13 cellular contexts compared by ENCODE assay signal in genomic region chr6:40957616-40958492, GRCh38.
DNase-seq lines count a peak whose midpoint lies in the region; TF ChIP-seq lines count a peak whose summit lies in the region.
"Had no signal": no experiment of that assay in that cellular context is flagged by ENCODE, and none has a peak within 500 bp of the region (broad histone marks: within the 10 kb centered on the region; RNA-seq: fewer than 3 reads in every experiment).

No MANE protein-coding gene starts in this region.

- in situ Hi-C loops in mammary epithelial cell (cut with MboI; ENCODE audit: low sequenced_read_pairs in 2 of 2), result loop anchor here in 1 of 2 donors (5.0 kb wide), 1 partner anchor 51 kb away; no protein-coding TSS in a partner anchor
- in situ Hi-C loops in transverse colon (cut with MboI; ENCODE audit: low pct_ligation_motif_present in 1 of 4, low pct_unique_long_range_greater_than_20kb in 1 of 4, low sequenced_read_pairs in 3 of 4), result no loop called here

- H3K4me1 ChIP-seq in mammary epithelial cell (ENCODE audit: insufficient read depth, low read length) (peaks cover 51% of the 10 kb centered on the region), transverse colon (no peaks in the 10 kb centered on the region), A673 (ENCODE audit: insufficient read depth, low read length, poor library complexity, severe bottlenecking) (no peaks in the 10 kb centered on the region), Peyer's patch (no peaks in the 10 kb centered on the region)

- dilution Hi-C loops in mammary epithelial cell (cut with HindIII; ENCODE audit: low sequenced_read_pairs), result no loop called here

- H3K36me3 ChIP-seq in mammary epithelial cell (ENCODE audit: insufficient read depth, low read length), result no peaks in the 10 kb centered on the region
- no peaks in the 10 kb centered on the region for H3K36me3 ChIP-seq in transverse colon
- H3K36me3 ChIP-seq in A673 (ENCODE audit: insufficient read depth, low read length, poor library complexity, severe bottlenecking), result no peaks in the 10 kb centered on the region
- no peaks in the 10 kb centered on the region for H3K36me3 ChIP-seq in Peyer's patch
- H3K36me3 ChIP-seq: thoracic aorta had no signal

- WGBS in mammary epithelial cell (ENCODE audit: low coverage, missing lambda C conversion rate), result 94% methylated on average over 4 of the region's 4 CpGs
- 55% methylated on average over 4 of the region's 4 CpGs; no CpG with 5 or more reads in 1 of the 2 donors for WGBS in transverse colon (ENCODE audit: low coverage in 1 of 2), 2 donors

- TF ChIP-seq POLR2A in transverse colon (IDR thresholded peaks at IDR 0.05), result no peak
- TF ChIP-seq POLR2A in Peyer's patch (IDR thresholded peaks at IDR 0.05), result no peak

- H3K4me3 ChIP-seq in AG09309 (ENCODE audit: control insufficient read depth, low read depth, low read length) (no peak overlapping the region), mammary epithelial cell (replicated peaks in 1 of 3; ENCODE audit: insufficient read depth in 1 of 3, low read depth in 2 of 3, low read length in 3 of 3) (no peak overlapping the region), transverse colon (no peak overlapping the region), A673 (ENCODE audit: low read depth, low read length, poor library complexity, severe bottlenecking) (no peak overlapping the region), Peyer's patch (no peak overlapping the region)
- H3K4me3 ChIP-seq: dorsolateral prefrontal cortex, thoracic aorta had no signal

- H3K9me3 ChIP-seq in mammary epithelial cell (replicated peaks; ENCODE audit: insufficient read depth, low read length), result no peaks in the 10 kb centered on the region
- H3K9me3 ChIP-seq in transverse colon, result no peaks in the 10 kb centered on the region
- H3K9me3 ChIP-seq in A673 (ENCODE audit: low read depth, low read length, poor library complexity, severe bottlenecking), result no peaks in the 10 kb centered on the region
- H3K9me3 ChIP-seq in Peyer's patch, result no peaks in the 10 kb centered on the region
- H3K9me3 ChIP-seq: thoracic aorta had no signal

- no peak for TF ChIP-seq EP300 in transverse colon (IDR thresholded peaks at IDR 0.05; ENCODE audit: low read depth)

- no peaks in the 10 kb centered on the region for H3K79me2 ChIP-seq in mammary epithelial cell (ENCODE audit: insufficient read depth, low read length)

- H4K20me1 ChIP-seq in mammary epithelial cell (ENCODE audit: insufficient read depth, low read length), result no peaks in the 10 kb centered on the region

- no peak overlapping the region for H3K9ac ChIP-seq in mammary epithelial cell (ENCODE audit: insufficient read depth, low read length)

- H3K27me3 ChIP-seq in mammary epithelial cell (ENCODE audit: insufficient read depth, low read length) (no peaks in the 10 kb centered on the region), transverse colon (no peaks in the 10 kb centered on the region), A673 (replicated peaks; ENCODE audit: insufficient read depth, low read depth, low read length, poor library complexity) (no peaks in the 10 kb centered on the region), Peyer's patch (no peaks in the 10 kb centered on the region)

- TF ChIP-seq CTCF in AG09309 (IDR thresholded peaks at IDR 0.05; ENCODE audit: control insufficient read depth, insufficient read depth, low read depth, low read length, missing control alignments) (no peak), mammary epithelial cell (conservative IDR thresholded peaks at IDR 0.05 in 1 of 2, IDR thresholded peaks at IDR 0.05 in 1 of 2; ENCODE audit: extremely low read depth in 1 of 2, insufficient read depth in 1 of 2, low read depth in 1 of 2, low read length in 2 of 2) (no peak), transverse colon (IDR thresholded peaks at IDR 0.05) (no peak), A673 (conservative IDR thresholded peaks at IDR 0.05; ENCODE audit: low read depth, low read length) (no peak), Peyer's patch (IDR thresholded peaks at IDR 0.05) (no peak)

- H3K27ac ChIP-seq in mammary epithelial cell (ENCODE audit: insufficient read depth, low read depth, low read length), result peak overlapping the region; percentile 52
- no peak overlapping the region for H3K27ac ChIP-seq in transverse colon
- H3K27ac ChIP-seq in A673 (ENCODE audit: low read depth, low read length, poor library complexity, severe bottlenecking), result no peak overlapping the region
- no peak overlapping the region for H3K27ac ChIP-seq in Peyer's patch
- H3K27ac ChIP-seq in caudate nucleus (ENCODE audit: low read depth, low read length), result no peak overlapping the region
- H3K27ac ChIP-seq: dorsolateral prefrontal cortex, thoracic aorta had no signal

- CTCF ChIA-PET in mammary epithelial cell (lab: Charles Lee; ENCODE audit: low non-redundant PET), result no interaction called here
- CTCF ChIA-PET in A673 (lab: Charles Lee), result no interaction called here

- H3K4me2 ChIP-seq in mammary epithelial cell (ENCODE audit: insufficient read depth, low read depth, low read length), result no peak overlapping the region

- DNase-seq in AG09309 (ENCODE audit: low read depth) (peak; percentile 85), HT1080 (ENCODE audit: low read depth) (peak; percentile 88), mammary epithelial cell (peak; percentile 81), left kidney (ENCODE audit: low read depth, low spot score) (peak; percentile 67), transverse colon (no peak), A673 (ENCODE audit: low spot score) (no peak), Peyer's patch (no peak), caudate nucleus (lab: John Stamatoyannopoulos, UW) (no peak)
- DNase-seq: activated CD4-positive, alpha-beta T cell treated with anti-CD3 and anti-CD28 coated beads, Interleukin-2, amount 50 U/mL, for 1 hour; dorsolateral prefrontal cortex; midbrain; NCI-H69 had no signal

- TSS peak; percentile 86 for BruUV-seq in mammary epithelial cell (replicated peaks; lab: Mats Ljungman, UMichigan)
- no TSS peak for BruUV-seq in A673 (replicated peaks; lab: Mats Ljungman, UMichigan)

- intact Hi-C loops in mammary epithelial cell (cut with micrococcal nuclease), result loop anchor here (2.0 kb wide), 1 partner anchor 51 kb away; no protein-coding TSS in a partner anchor
- intact Hi-C loops in transverse colon (cut with DNase I; ENCODE audit: low total_unique reads), result no loop called here
- intact Hi-C loops in A673 (cut with micrococcal nuclease; ENCODE audit: unreplicated experiment), result no loop called here

- no peak overlapping the region for H2AFZ ChIP-seq in mammary epithelial cell (ENCODE audit: low read depth, low read length)

- POLR2A ChIA-PET in A673 (lab: Charles Lee; ENCODE audit: low non-redundant PET), result no interaction called here

Comparison
In these comparisons a context has a peak if more than half of its experiments do, and no peak if none do; other contexts are left out.
1. DNase-seq: peak in AG09309 (single experiment), HT1080 (single experiment), mammary epithelial cell (single experiment) and left kidney (single experiment); none in transverse colon (single experiment), A673 (single experiment), Peyer's patch (0 of 3) and caudate nucleus (0 of 61).